ENCODE assay signal across 1 cellular context in the genomic region with DNA sequence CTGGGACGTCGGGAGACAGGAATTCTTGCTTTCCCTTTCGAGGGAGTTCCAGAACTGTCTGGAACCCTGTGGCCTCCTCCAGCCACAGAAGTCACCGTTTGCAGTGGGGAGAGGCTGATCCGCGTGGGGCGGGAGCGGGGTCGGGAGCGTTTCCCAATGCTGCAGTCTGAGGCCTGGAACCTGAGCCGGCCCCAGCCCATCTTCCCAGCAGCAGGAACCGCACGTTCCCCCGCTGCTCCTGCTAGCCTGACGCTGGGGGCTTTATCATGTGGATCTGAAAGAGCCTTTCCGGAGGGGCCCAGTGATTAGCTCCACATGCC.
A peak's percentile ranks its signal among the peaks of the same experiment; 100 is the strongest.
TF ChIP-seq lines count a peak whose summit lies in the region.

No MANE protein-coding gene starts in this region.

TF ChIP-seq in K562, 482 proteins besides CTCF, POLR2A, EP300 and RAD21:
- TF ChIP-seq POLR2G (IDR thresholded peaks at IDR 0.05; ENCODE audit: low read depth, low read length) (0 out of 2 replicates have a peak, but pooled peaks have one; percentile 38), RBFOX2 (IDR thresholded peaks at IDR 0.05; ENCODE audit: low read depth, low read length) (peak; percentile 42; the same call in 1 of the 2 replicates)
- TF ChIP-seq, protein P1, sequence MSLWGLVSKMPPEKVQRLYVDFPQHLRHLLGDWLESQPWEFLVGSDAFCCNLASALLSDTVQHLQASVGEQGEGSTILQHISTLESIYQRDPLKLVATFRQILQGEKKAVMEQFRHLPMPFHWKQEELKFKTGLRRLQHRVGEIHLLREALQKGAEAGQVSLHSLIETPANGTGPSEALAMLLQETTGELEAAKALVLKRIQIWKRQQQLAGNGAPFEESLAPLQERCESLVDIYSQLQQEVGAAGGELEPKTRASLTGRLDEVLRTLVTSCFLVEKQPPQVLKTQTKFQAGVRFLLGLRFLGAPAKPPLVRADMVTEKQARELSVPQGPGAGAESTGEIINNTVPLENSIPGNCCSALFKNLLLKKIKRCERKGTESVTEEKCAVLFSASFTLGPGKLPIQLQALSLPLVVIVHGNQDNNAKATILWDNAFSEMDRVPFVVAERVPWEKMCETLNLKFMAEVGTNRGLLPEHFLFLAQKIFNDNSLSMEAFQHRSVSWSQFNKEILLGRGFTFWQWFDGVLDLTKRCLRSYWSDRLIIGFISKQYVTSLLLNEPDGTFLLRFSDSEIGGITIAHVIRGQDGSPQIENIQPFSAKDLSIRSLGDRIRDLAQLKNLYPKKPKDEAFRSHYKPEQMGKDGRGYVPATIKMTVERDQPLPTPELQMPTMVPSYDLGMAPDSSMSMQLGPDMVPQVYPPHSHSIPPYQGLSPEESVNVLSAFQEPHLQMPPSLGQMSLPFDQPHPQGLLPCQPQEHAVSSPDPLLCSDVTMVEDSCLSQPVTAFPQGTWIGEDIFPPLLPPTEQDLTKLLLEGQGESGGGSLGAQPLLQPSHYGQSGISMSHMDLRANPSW (CRISPR knock-in tag; IDR thresholded peaks at IDR 0.05): no peak
